ENCODE assay signal across 8 cellular contexts in the genomic region with DNA sequence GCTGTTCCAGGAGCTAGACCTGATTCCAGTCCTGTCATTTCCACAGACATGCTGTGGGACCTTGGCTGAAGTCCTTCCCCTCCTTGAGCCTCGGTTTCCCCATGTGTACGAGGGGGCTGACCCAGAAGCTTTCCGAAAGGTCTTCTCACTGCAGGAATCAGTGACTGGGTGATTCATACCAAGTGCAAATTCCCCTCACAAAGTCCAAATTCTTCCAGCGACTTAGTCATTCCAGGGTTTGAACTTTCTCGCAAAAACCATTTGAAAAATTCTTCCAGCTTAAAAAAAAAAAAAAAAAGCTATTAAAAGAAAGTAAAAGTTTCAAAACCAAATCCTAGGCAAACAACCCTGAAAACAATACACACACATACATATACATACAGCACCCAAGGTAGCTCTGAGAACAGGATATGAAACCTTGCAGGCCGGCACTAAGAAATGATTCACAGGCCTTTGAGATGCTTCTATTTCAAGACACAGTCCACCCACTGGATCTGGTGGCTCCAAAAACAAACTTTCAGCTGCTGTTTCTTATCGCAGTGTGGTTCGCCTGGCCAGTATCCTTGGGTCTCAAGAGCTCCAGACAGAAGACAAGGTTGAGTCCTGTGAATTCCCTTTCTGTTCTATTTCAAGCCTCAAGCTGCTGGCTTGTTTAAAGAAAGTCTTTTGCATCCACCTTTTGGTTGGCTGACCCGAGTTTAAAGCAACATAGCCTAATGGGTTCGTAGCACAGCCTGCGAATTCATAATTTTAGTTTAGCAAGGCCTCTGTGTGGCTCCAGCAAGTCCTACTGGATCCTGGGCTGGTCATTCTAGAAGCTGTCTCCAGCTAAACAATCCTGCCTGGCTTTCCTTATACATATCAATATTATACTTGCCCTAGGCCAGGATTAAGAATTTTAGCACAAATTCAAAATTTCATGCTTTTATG. TPM values are rescaled to one million over a fixed set of nuclear protein-coding genes. Genes with fewer than 3 reads are reported as not detected.
DNase-seq lines count a peak whose midpoint lies in the region; ATAC-seq lines count a peak whose summit lies in the region.

No MANE protein-coding gene starts in this region.

- H3K36me3 ChIP-seq in thymus (ENCODE audit: control insufficient read depth, insufficient read depth), result no peaks in the 10 kb centered on the region

- DNase-seq in GM03348 (ENCODE audit: low spot score) (peak; percentile 68), LoVo (ENCODE audit: low spot score) (peak; percentile 54), amniotic epithelial cell (ENCODE audit: low read depth) (peak; percentile 97), left colon (peak in 1 of 2 donors; percentile 41), HuH-7.5 (ENCODE audit: low spot score) (no peak), NCI-H774 (lab: John Stamatoyannopoulos, UW) (no peak)

- no peaks in the 10 kb centered on the region for H3K9me3 ChIP-seq in thymus (ENCODE audit: control insufficient read depth)

- H3K4me1 ChIP-seq in thymus (ENCODE audit: control insufficient read depth, insufficient read depth, low read length), result peaks cover 16% of the 10 kb centered on the region

- H3K4me3 ChIP-seq in thymus (ENCODE audit: low read length), result no peak overlapping the region

- intact Hi-C loops in left colon (cut with DNase I, micrococcal nuclease), result no loop called here

- H3K27me3 ChIP-seq in thymus (ENCODE audit: control insufficient read depth, insufficient read depth), result no peaks in the 10 kb centered on the region

- peak overlapping the region; percentile 72 for H3K27ac ChIP-seq in thymus (ENCODE audit: low read depth)

- ATAC-seq in GM21515 (IDR thresholded peaks at IDR 0.05; ENCODE audit: unreplicated experiment) (peak; percentile 80), left colon (peak; percentile 34)

- 88% methylated on average over 11 of the region's 11 CpGs for WGBS in thymus

RNA-seq across cellular contexts. Expression of a gene that starts 18.0 kb away (rescaled TPM):
- total RNA-seq in left colon, result 100 to 1,000 TPM; 131 to 223 TPM
- polyA plus RNA-seq in thymus, result 131 TPM

RNA-seq across cellular contexts. Expression of a gene that starts 46.3 kb away (rescaled TPM):
- 10 to 100 TPM; 10.9 to 12.1 TPM for total RNA-seq in left colon
- polyA plus RNA-seq in thymus, result 2.0 TPM

Comparison
In these comparisons a context has a peak if more than half of its experiments do, and no peak if none do; other contexts are left out.
1. DNase-seq: peak in GM03348 (single experiment), LoVo (single experiment) and amniotic epithelial cell (single experiment); none in HuH-7.5 (single experiment) and NCI-H774 (single experiment).